ENCODE assay signal across 8 cellular contexts in the genomic region with DNA sequence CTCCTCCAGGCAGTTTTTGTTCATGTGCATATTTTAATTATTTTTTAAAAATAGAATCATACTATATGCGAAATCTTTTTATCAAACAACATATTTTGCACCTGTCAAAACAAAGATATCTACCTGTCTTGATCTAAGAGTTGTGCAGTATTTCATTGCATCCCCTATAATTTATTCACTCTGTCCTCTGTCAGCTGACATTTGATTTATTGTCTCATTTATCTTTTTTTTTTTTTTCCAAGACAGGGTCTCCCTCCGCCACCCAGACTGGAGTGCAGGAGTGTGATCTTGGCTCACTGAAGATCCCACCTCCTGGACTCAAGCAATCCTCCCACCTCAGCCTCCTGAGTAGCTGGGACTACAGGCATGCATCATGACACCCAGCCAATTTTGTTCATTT. TPM values are rescaled to one million over a fixed set of nuclear protein-coding genes. Genes with fewer than 3 reads are reported as not detected.
"Had no signal": no experiment of that assay in that cellular context is flagged by ENCODE, and none has a peak within 500 bp of the region (broad histone marks: within the 10 kb centered on the region; RNA-seq: fewer than 3 reads in every experiment).

No MANE protein-coding gene starts in this region.

- DNase-seq: GDM1, GF-D8 had no signal

- H3K4me3 ChIP-seq: GM12878 had no signal

- ATAC-seq: GM12878 had no signal

- FAIRE-seq: GM12878, GM12891, GM12892, GM18507, GM19239 had no signal

RNA-seq across cellular contexts. Expression of a gene that starts 49.0 kb away (rescaled TPM):
- total RNA-seq: G401, GM12878 had no signal
- polyA plus RNA-seq: GM12878 had no signal
